9 cellular contexts compared by ENCODE assay signal in genomic region chr5:135937245-135937644, GRCh38. TPM values are rescaled to one million over a fixed set of nuclear protein-coding genes. Genes with fewer than 3 reads are reported as not detected.
"Had no signal": no experiment of that assay in that cellular context is flagged by ENCODE, and none has a peak within 500 bp of the region (broad histone marks: within the 10 kb centered on the region; RNA-seq: fewer than 3 reads in every experiment).

No MANE protein-coding gene starts in this region.

- DNase-seq: GM23248, GOT3, H9, HCEC 1CT, KG1 had no signal

- H3K27ac ChIP-seq: GM23248, HL-60 had no signal

- H3K9ac ChIP-seq: GM23248 had no signal

- H3K4me3 ChIP-seq: GM23248 had no signal

- FAIRE-seq: H54 had no signal

- H2AFZ ChIP-seq: GM23248 had no signal

RNA-seq across cellular contexts. Expression of gene LECT2, which starts 17.5 kb away (rescaled TPM):
- total RNA-seq: H9, HT1080 had no signal
- polyA plus RNA-seq: IgD-negative memory B cell had no signal

RNA-seq across cellular contexts. Expression of gene IL9, which starts 41.6 kb away (rescaled TPM):
- total RNA-seq: GM23248, H9, HT1080 had no signal
- polyA plus RNA-seq: GM23248, IgD-negative memory B cell had no signal
